29 cellular contexts compared by ENCODE assay signal in genomic region chr3:48682786-48683185, GRCh38. TPM values are rescaled to one million over a fixed set of nuclear protein-coding genes. Genes with fewer than 3 reads are reported as not detected.
DNase-seq lines count a peak whose midpoint lies in the region; ATAC-seq and TF ChIP-seq lines count a peak whose summit lies in the region.
"Had no signal": no experiment of that assay in that cellular context is flagged by ENCODE, and none has a peak within 500 bp of the region (broad histone marks: within the 10 kb centered on the region; RNA-seq: fewer than 3 reads in every experiment).

No MANE protein-coding gene starts in this region.

- H3K79me1 ChIP-seq in mesenchymal stem cell (replicated peaks; ENCODE audit: low read length, poor library complexity, severe bottlenecking), result peaks cover 36% of the 10 kb centered on the region

- peaks cover 20% of the 10 kb centered on the region for H3K4me1 ChIP-seq in cardiac muscle cell (ENCODE audit: low read depth)
- peaks cover 20% of the 10 kb centered on the region for H3K4me1 ChIP-seq in PC-3 (ENCODE audit: insufficient read depth, low read length)
- H3K4me1 ChIP-seq in mesenchymal stem cell (ENCODE audit: control insufficient read depth, insufficient read depth, low read depth, low read length), result peaks cover 49% of the 10 kb centered on the region
- peaks cover 28% of the 10 kb centered on the region for H3K4me1 ChIP-seq in skeletal muscle satellite cell (ENCODE audit: control insufficient read depth, insufficient read depth, low read length)

- peaks cover 4% of the 10 kb centered on the region for H3F3A ChIP-seq in PC-3 (ENCODE audit: low read length, unreplicated experiment)

- H3K27me3 ChIP-seq in cardiac muscle cell (no peaks in the 10 kb centered on the region), PC-3 (ENCODE audit: low read length) (no peaks in the 10 kb centered on the region), mesenchymal stem cell (ENCODE audit: control insufficient read depth in 1 of 2, insufficient read depth in 1 of 2, low read length in 2 of 2) (no peaks in the 10 kb centered on the region), skeletal muscle satellite cell (ENCODE audit: control insufficient read depth, insufficient read depth, low read length) (no peaks in the 10 kb centered on the region)
- H3K27me3 ChIP-seq: adrenal gland, BE2C, body of pancreas, gastroesophageal sphincter, Peyer's patch, tibial nerve had no signal

- H3K4ac ChIP-seq in mesenchymal stem cell (ENCODE audit: low read depth in 1 of 2, low read length in 2 of 2), result no peak overlapping the region

- over 99% methylated on average over 9 of the region's 9 CpGs for WGBS in mesenchymal stem cell

- H3K4me3 ChIP-seq in cardiac muscle cell (no peak overlapping the region), PC-3 (ENCODE audit: low read length) (peak overlapping the region; percentile 90; the same call in 1 of the 2 replicates), mesenchymal stem cell (ENCODE audit: insufficient read depth in 1 of 2, low read depth in 1 of 2, low read length in 2 of 2) (no peak overlapping the region), skeletal muscle satellite cell (ENCODE audit: low read length) (no peak overlapping the region)
- H3K4me3 ChIP-seq: body of pancreas, gastroesophageal sphincter, GM12878, Peyer's patch, tibial nerve had no signal

- BruUV-seq in PC-3 (replicated peaks; lab: Mats Ljungman, UMichigan), result no TSS peak

- H3K9me3 ChIP-seq in cardiac muscle cell (ENCODE audit: low read depth) (no peaks in the 10 kb centered on the region), PC-3 (ENCODE audit: low read length) (no peaks in the 10 kb centered on the region), mesenchymal stem cell (ENCODE audit: control insufficient read depth, low read length) (no peaks in the 10 kb centered on the region), skeletal muscle satellite cell (replicated peaks; ENCODE audit: low read length) (no peaks in the 10 kb centered on the region)
- H3K9me3 ChIP-seq: adrenal gland, BE2C, body of pancreas, gastroesophageal sphincter, Peyer's patch, tibial nerve had no signal

- intact Hi-C loops in cardiac septum (cut with DNase I) (no loop called here), PC-3 (cut with micrococcal nuclease) (loop anchor here (5.0 kb wide), 1 partner anchor 120 kb away; the partner anchor contains the start of gene UCN2)

- no peak overlapping the region for H4K8ac ChIP-seq in mesenchymal stem cell (ENCODE audit: low read length)

- no peak for DNase-seq in cardiac muscle cell (ENCODE audit: low read depth in 1 of 2, low spot score in 1 of 2)
- DNase-seq in cardiac septum (ENCODE audit: low spot score), result no peak
- no peak for DNase-seq in PC-3
- no peak for DNase-seq in mesenchymal stem cell
- no peak for DNase-seq in glomerular visceral epithelial cell (ENCODE audit: extremely low spot score)
- DNase-seq: ACHN; activated B cell treated with CpG ODN at 0.5 μM for 24 hours; activated CD8-positive, alpha-beta memory T cell treated with anti-CD3 and anti-CD28 coated beads, Interleukin-2, amount 10 ng/mL, durations not matched to agents 7 days and 5 days; activated gamma-delta T cell treated with Interleukin-2 at 50 U/mL for 16 hours; activated T-cell treated with anti-CD3 and anti-CD28 coated beads, Interleukin-2, amount 50 U/mL, for 4 hours; hypothalamus; Karpas-422; MV-4-11; NCI-H1436; NCI-H2081 treated with DMSO at 0.1 percent for 48 hours; Peyer's patch; stimulated activated CD4-positive, alpha-beta T cell treated with anti-CD3 and anti-CD28 coated beads, Interleukin-12 subunit alpha, Interleukin-12 subunit beta, amount 100 ng/mL, for 4 hours; stimulated activated CD4-positive, alpha-beta T cell treated with anti-CD3 and anti-CD28 coated beads, Interleukin-4, amount 100 ng/mL, for 4 hours had no signal

- no peak overlapping the region for H2BK12ac ChIP-seq in mesenchymal stem cell (ENCODE audit: low read length in 2 of 2)

- no peak overlapping the region for H4K91ac ChIP-seq in mesenchymal stem cell (ENCODE audit: low read length)

- no peak overlapping the region for H2BK5ac ChIP-seq in mesenchymal stem cell (ENCODE audit: low read depth, low read length, poor library complexity, severe bottlenecking)

- H3K4me2 ChIP-seq in PC-3 (ENCODE audit: low read length) (peak overlapping the region; percentile 96; the same call in 1 of the 2 replicates), mesenchymal stem cell (ENCODE audit: low read length, poor library complexity, severe bottlenecking) (no peak overlapping the region), skeletal muscle satellite cell (ENCODE audit: low read length) (peak overlapping the region; percentile 95)

- no peak overlapping the region for H3K14ac ChIP-seq in mesenchymal stem cell (ENCODE audit: low read length in 2 of 2)

- peaks cover 30% of the 10 kb centered on the region for H3K79me2 ChIP-seq in PC-3 (ENCODE audit: low read length)

- POLR2A ChIA-PET in PC-3 (lab: Charles Lee; ENCODE audit: unreplicated experiment), result no interaction called here

- H3K9ac ChIP-seq in PC-3 (ENCODE audit: low read length) (no peak overlapping the region), mesenchymal stem cell (ENCODE audit: low read length) (no peak overlapping the region), skeletal muscle satellite cell (ENCODE audit: low read depth, low read length) (no peak overlapping the region)

- peak overlapping the region; percentile 86 for H3K27ac ChIP-seq in cardiac muscle cell
- no peak overlapping the region for H3K27ac ChIP-seq in PC-3 (ENCODE audit: low read length)
- H3K27ac ChIP-seq in mesenchymal stem cell (ENCODE audit: low read length, poor library complexity, severe bottlenecking), result peak overlapping the region; percentile 31
- H3K27ac ChIP-seq: Peyer's patch had no signal

- no peaks in the 10 kb centered on the region for H3K9me2 ChIP-seq in PC-3 (replicated peaks; ENCODE audit: low read length)

- CTCF ChIA-PET in PC-3 (lab: Charles Lee), result no interaction called here

- TF ChIP-seq CTCF in cardiac muscle cell (IDR thresholded peaks at IDR 0.05; ENCODE audit: low read depth, low read length) (no peak), PC-3 (conservative IDR thresholded peaks at IDR 0.05; ENCODE audit: low read depth, low read length) (no peak)

- H4K20me1 ChIP-seq in PC-3 (ENCODE audit: low read length), result 0 out of 2 replicates have a peak, but pooled peaks cover 7% of the 10 kb centered on the region

- no peak overlapping the region for H2BK120ac ChIP-seq in mesenchymal stem cell (ENCODE audit: low read depth, low read length)

- peaks cover 32% of the 10 kb centered on the region for H3K36me3 ChIP-seq in cardiac muscle cell
- H3K36me3 ChIP-seq in PC-3 (ENCODE audit: low read depth, low read length), result peaks cover 42% of the 10 kb centered on the region
- peaks cover 55 to 63% of the 10 kb centered on the region in 2 experiments for H3K36me3 ChIP-seq in mesenchymal stem cell (ENCODE audit: control insufficient read depth in 1 of 2, insufficient read depth in 2 of 2, low read depth in 1 of 2, low read length in 2 of 2)
- peaks cover 46% of the 10 kb centered on the region for H3K36me3 ChIP-seq in skeletal muscle satellite cell (ENCODE audit: insufficient read depth, low read length)

- ATAC-seq in PC-3, result no peak
- no peak for ATAC-seq in GM19035 (IDR thresholded peaks at IDR 0.05; ENCODE audit: unreplicated experiment)
- ATAC-seq in HG03565 (IDR thresholded peaks at IDR 0.05; ENCODE audit: unreplicated experiment), result no peak
- ATAC-seq: activated CD8-positive, alpha-beta memory T cell treated with anti-CD3 and anti-CD28 coated beads, Interleukin-2, amount 10 ng/mL, durations not matched to agents 7 days and 5 days; activated T-cell treated with anti-CD3 and anti-CD28 coated beads, Interleukin-2, amount 50 U/mL, for 4 hours; body of pancreas; gastroesophageal sphincter; GM12878; natural killer cell treated with Interleukin-12 subunit alpha and Interleukin-12 subunit beta and Interleukin-15 and Interleukin-18, amount 100 ng/mL, for 72 hours; sciatic nerve had no signal

- H2BK15ac ChIP-seq in mesenchymal stem cell (ENCODE audit: low read depth, poor library complexity, severe bottlenecking), result no peak overlapping the region

- peak overlapping the region; percentile 34 for H2AK5ac ChIP-seq in mesenchymal stem cell (ENCODE audit: low read length, severe bottlenecking)

- H2AFZ ChIP-seq in PC-3 (ENCODE audit: low read length) (no peak overlapping the region), mesenchymal stem cell (ENCODE audit: low read depth, low read length) (no peak overlapping the region)

- no peak overlapping the region for H3K18ac ChIP-seq in mesenchymal stem cell (ENCODE audit: low read depth in 1 of 2, low read length in 2 of 2)

- no peak overlapping the region for H3K23ac ChIP-seq in mesenchymal stem cell (ENCODE audit: low read length in 2 of 2)

RNA-seq across cellular contexts. Expression of gene NCKIPSD, which starts 2.9 kb away (rescaled TPM):
- 68.7 and 73.4 TPM in 2 replicates for total RNA-seq in cardiac muscle cell
- 49.6 and 51.7 TPM in 2 replicates for polyA plus RNA-seq in cardiac muscle cell
- total RNA-seq in cardiac septum, result 22.5 TPM
- 56.3 and 66.8 TPM in 2 replicates for total RNA-seq in PC-3 (2014; rRNA removed)
- 12.3 TPM for polyA plus RNA-seq in mesenchymal stem cell (2013, experiment 1 of 2)
- polyA plus RNA-seq in mesenchymal stem cell (2013, experiment 2 of 2), result 11.3 TPM
- 19.8 and 21.8 TPM in 2 replicates for total RNA-seq in skeletal muscle satellite cell (2012; rRNA removed)

RNA-seq across cellular contexts. Expression of gene CELSR3, which starts 20.1 kb away (rescaled TPM):
- total RNA-seq in cardiac muscle cell (5.4 and 5.9 TPM in 2 replicates), cardiac septum (0.22 TPM), PC-3 (2014; rRNA removed) (0.92 and 1.1 TPM in 2 replicates)
- polyA plus RNA-seq in cardiac muscle cell, result 3.1 and 3.4 TPM in 2 replicates
- 2.1 TPM for polyA plus RNA-seq in mesenchymal stem cell (2013, experiment 1 of 2)
- polyA plus RNA-seq in mesenchymal stem cell (2013, experiment 2 of 2), result 2.0 TPM
- 0.66 and 0.76 TPM in 2 replicates for total RNA-seq in skeletal muscle satellite cell (2012; rRNA removed)

RNA-seq across cellular contexts. Expression of gene IP6K2, which starts 34.2 kb away (rescaled TPM):
- total RNA-seq in cardiac muscle cell (87.4 and 119 TPM in 2 replicates), cardiac septum (23.9 TPM), PC-3 (2014; rRNA removed) (88.1 and 102 TPM in 2 replicates)
- polyA plus RNA-seq in cardiac muscle cell, result 130 and 140 TPM in 2 replicates
- polyA plus RNA-seq in mesenchymal stem cell (2013, experiment 1 of 2), result 75.8 TPM
- 75.0 TPM for polyA plus RNA-seq in mesenchymal stem cell (2013, experiment 2 of 2)
- total RNA-seq in skeletal muscle satellite cell (2012; rRNA removed), result 29.1 and 37.8 TPM in 2 replicates

RNA-seq across cellular contexts. Expression of gene SLC26A6, which starts 47.5 kb away (rescaled TPM):
- total RNA-seq in cardiac muscle cell (55.8 and 87.4 TPM in 2 replicates), cardiac septum (8.9 TPM), PC-3 (2014; rRNA removed) (38.1 and 44.9 TPM in 2 replicates)
- polyA plus RNA-seq in cardiac muscle cell, result 52.0 and 68.1 TPM in 2 replicates
- 42.5 TPM for polyA plus RNA-seq in mesenchymal stem cell (2013, experiment 1 of 2)
- polyA plus RNA-seq in mesenchymal stem cell (2013, experiment 2 of 2), result 39.9 TPM
- 23.6 and 26.6 TPM in 2 replicates for total RNA-seq in skeletal muscle satellite cell (2012; rRNA removed)
